ENCODE assay signal across 1 cellular context in genomic region chr12:45729233-45730115, GRCh38.
A peak's percentile ranks its signal among the peaks of the same experiment; 100 is the strongest.
TF ChIP-seq lines count a peak whose summit lies in the region.

A gene with protein sequence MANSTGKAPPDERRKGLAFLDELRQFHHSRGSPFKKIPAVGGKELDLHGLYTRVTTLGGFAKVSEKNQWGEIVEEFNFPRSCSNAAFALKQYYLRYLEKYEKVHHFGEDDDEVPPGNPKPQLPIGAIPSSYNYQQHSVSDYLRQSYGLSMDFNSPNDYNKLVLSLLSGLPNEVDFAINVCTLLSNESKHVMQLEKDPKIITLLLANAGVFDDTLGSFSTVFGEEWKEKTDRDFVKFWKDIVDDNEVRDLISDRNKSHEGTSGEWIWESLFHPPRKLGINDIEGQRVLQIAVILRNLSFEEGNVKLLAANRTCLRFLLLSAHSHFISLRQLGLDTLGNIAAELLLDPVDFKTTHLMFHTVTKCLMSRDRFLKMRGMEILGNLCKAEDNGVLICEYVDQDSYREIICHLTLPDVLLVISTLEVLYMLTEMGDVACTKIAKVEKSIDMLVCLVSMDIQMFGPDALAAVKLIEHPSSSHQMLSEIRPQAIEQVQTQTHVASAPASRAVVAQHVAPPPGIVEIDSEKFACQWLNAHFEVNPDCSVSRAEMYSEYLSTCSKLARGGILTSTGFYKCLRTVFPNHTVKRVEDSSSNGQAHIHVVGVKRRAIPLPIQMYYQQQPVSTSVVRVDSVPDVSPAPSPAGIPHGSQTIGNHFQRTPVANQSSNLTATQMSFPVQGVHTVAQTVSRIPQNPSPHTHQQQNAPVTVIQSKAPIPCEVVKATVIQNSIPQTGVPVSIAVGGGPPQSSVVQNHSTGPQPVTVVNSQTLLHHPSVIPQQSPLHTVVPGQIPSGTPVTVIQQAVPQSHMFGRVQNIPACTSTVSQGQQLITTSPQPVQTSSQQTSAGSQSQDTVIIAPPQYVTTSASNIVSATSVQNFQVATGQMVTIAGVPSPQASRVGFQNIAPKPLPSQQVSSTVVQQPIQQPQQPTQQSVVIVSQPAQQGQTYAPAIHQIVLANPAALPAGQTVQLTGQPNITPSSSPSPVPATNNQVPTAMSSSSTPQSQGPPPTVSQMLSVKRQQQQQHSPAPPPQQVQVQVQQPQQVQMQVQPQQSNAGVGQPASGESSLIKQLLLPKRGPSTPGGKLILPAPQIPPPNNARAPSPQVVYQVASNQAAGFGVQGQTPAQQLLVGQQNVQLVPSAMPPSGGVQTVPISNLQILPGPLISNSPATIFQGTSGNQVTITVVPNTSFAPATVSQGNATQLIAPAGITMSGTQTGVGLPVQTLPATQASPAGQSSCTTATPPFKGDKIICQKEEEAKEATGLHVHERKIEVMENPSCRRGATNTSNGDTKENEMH (N-terminal part only) (plus strand): TSS chr12:45729706. CDS start chr12:45729837, 131 bp downstream.

TF ChIP-seq in K562, 482 proteins besides CTCF, POLR2A, EP300 and RAD21 (continued from another document and continues in another):
- TF ChIP-seq MGA (IDR thresholded peaks at IDR 0.05) (no peak), RBM25 (IDR thresholded peaks at IDR 0.05; ENCODE audit: low read depth, low read length, severe bottlenecking) (no peak), NRF1 (conservative IDR thresholded peaks at IDR 0.05 in 1 of 2, IDR thresholded peaks at IDR 0.05 in 1 of 2) (no peak), ZNF512 (tag; IDR thresholded peaks at IDR 0.05) (no peak), KLF10 (CRISPR knock-in tag; IDR thresholded peaks at IDR 0.05) (no peak), YY1 (IDR thresholded peaks at IDR 0.05; ENCODE audit: borderline replicate concordance in 1 of 3, control insufficient read depth in 1 of 3, extremely low read depth in 1 of 3, insufficient read depth in 3 of 3, insufficient read length in 1 of 3, insufficient replicate concordance in 2 of 3, low read depth in 1 of 3, low read length in 2 of 3) (no peak), STAG1 (CRISPR knock-in tag; IDR thresholded peaks at IDR 0.05; ENCODE audit: borderline replicate concordance) (no peak), GATAD2A (IDR thresholded peaks at IDR 0.05) (no peak), CHAMP1 (IDR thresholded peaks at IDR 0.05) (no peak), TAF15 (IDR thresholded peaks at IDR 0.05; ENCODE audit: low read depth, low read length) (no peak), PHF8 (IDR thresholded peaks at IDR 0.05; ENCODE audit: borderline replicate concordance, low read length) (peak; percentile 60; the same call in 1 of the 2 replicates), TCF7L2 (IDR thresholded peaks at IDR 0.05; ENCODE audit: low read depth, low read length) (no peak), MCM3 (IDR thresholded peaks at IDR 0.05) (no peak), PCBP1 (IDR thresholded peaks at IDR 0.05; ENCODE audit: low read depth, low read length, poor library complexity, severe bottlenecking) (peak; percentile 51), YBX1 (IDR thresholded peaks at IDR 0.05) (no peak), NCOR1 (IDR thresholded peaks at IDR 0.05) (no peak), DMBX1 (CRISPR knock-in tag; IDR thresholded peaks at IDR 0.05; ENCODE audit: borderline replicate concordance) (no peak), COPS2 (conservative IDR thresholded peaks at IDR 0.05) (no peak), ZNF3 (CRISPR knock-in tag; IDR thresholded peaks at IDR 0.05) (no peak), PBX2 (CRISPR knock-in tag; IDR thresholded peaks at IDR 0.05; ENCODE audit: low read depth) (no peak), PBX2 (tag; conservative IDR thresholded peaks at IDR 0.05; ENCODE audit: low read depth) (no peak), NFATC3 (IDR thresholded peaks at IDR 0.05) (peak; percentile 93), GABPB1 (CRISPR knock-in tag; IDR thresholded peaks at IDR 0.05) (no peak)
- TF ChIP-seq, protein P1, sequence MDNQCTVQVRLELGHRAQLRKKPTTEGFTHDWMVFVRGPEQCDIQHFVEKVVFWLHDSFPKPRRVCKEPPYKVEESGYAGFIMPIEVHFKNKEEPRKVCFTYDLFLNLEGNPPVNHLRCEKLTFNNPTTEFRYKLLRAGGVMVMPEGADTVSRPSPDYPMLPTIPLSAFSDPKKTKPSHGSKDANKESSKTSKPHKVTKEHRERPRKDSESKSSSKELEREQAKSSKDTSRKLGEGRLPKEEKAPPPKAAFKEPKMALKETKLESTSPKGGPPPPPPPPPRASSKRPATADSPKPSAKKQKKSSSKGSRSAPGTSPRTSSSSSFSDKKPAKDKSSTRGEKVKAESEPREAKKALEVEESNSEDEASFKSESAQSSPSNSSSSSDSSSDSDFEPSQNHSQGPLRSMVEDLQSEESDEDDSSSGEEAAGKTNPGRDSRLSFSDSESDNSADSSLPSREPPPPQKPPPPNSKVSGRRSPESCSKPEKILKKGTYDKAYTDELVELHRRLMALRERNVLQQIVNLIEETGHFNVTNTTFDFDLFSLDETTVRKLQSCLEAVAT (IDR thresholded peaks at IDR 0.05): peak in 1 of 2 experiments; percentile 57; a peak in 1 of 4 replicates
- TF ChIP-seq, protein P2, sequence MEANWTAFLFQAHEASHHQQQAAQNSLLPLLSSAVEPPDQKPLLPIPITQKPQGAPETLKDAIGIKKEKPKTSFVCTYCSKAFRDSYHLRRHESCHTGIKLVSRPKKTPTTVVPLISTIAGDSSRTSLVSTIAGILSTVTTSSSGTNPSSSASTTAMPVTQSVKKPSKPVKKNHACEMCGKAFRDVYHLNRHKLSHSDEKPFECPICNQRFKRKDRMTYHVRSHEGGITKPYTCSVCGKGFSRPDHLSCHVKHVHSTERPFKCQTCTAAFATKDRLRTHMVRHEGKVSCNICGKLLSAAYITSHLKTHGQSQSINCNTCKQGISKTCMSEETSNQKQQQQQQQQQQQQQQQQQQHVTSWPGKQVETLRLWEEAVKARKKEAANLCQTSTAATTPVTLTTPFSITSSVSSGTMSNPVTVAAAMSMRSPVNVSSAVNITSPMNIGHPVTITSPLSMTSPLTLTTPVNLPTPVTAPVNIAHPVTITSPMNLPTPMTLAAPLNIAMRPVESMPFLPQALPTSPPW (CRISPR knock-in tag; IDR thresholded peaks at IDR 0.05): peak; percentile 86
